In the genomic region with DNA sequence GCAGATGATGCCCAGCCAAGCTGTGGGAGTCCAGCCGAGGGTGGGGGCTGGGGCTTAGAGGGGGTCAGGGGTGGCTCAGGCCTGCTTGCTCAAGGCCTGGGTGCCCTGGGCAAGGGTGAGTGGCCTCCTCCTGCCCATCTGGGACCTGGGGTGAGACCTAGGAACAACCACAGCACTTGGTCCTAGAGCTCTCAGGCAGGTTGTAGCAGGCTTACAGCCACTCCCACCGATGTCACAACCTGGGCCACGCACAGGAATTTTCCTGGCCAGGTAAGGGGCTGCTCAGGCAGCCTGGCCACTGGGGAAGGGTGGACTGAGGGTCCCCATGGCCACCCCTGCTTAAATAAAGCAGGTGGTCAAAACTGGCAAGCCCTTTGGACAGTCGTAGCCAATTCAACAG, we compare ENCODE assay signal across 18 cellular contexts. TPM values are rescaled to one million over a fixed set of nuclear protein-coding genes. Genes with fewer than 3 reads are reported as not detected.
DNase-seq lines count a peak whose midpoint lies in the region; ATAC-seq and TF ChIP-seq lines count a peak whose summit lies in the region.
"Had no signal": no experiment of that assay in that cellular context is flagged by ENCODE, and none has a peak within 500 bp of the region (broad histone marks: within the 10 kb centered on the region; RNA-seq: fewer than 3 reads in every experiment).

No MANE protein-coding gene starts in this region.

- H3K36me3 ChIP-seq in thyroid gland, result peaks cover 9 to 13% of the 10 kb centered on the region in 2 donors

- no peak for DNase-seq in activated CD4-positive, alpha-beta T cell treated with anti-CD3 and anti-CD28 coated beads for 36 hours
- DNase-seq in activated CD4-positive, alpha-beta T cell treated with anti-CD3 and anti-CD28 coated beads, Interleukin-2, amount 50 U/mL, for 4 hours, result no peak
- DNase-seq in mesothelial cell of epicardium (ENCODE audit: low spot score in 2 of 2, unreplicated experiment in 2 of 2) (no peak), thyroid gland (peak; percentile 67 to 72), NCI-H1048 (lab: John Stamatoyannopoulos, UW) (no peak), GM13976 (ENCODE audit: low spot score) (no peak)
- DNase-seq in activated CD4-positive, alpha-beta T cell treated with anti-CD3 and anti-CD28 coated beads, Interleukin-2, amount 10 ng/mL, durations not matched to agents 7 days and 5 days, result no peak
- DNase-seq: activated CD4-positive, alpha-beta T cell treated with anti-CD3 and anti-CD28 coated beads, Interleukin-2, amount 50 U/mL, for 48 hours; anterior cingulate cortex; foreskin melanocyte; Karpas-422; left colon; NCI-H1092; NCI-H2029 treated with DMSO at 0.1 percent for 48 hours; NCI-H446; stimulated activated CD4-positive, alpha-beta T cell treated with anti-CD3 and anti-CD28 coated beads, Interleukin-15, amount 100 ng/mL, for 24 hours had no signal

- no peaks in the 10 kb centered on the region for H3K36me3 Mint-ChIP-seq in activated CD4-positive, alpha-beta T cell treated with anti-CD3 and anti-CD28 coated beads for 36 hours (ENCODE audit: low read depth)
- H3K36me3 Mint-ChIP-seq in dendritic cell treated with granulocyte-macrophage colony-stimulating factor and Interleukin-4, amounts not matched to agents 40 ng/mL and 50 ng/mL, for 4 days (ENCODE audit: low read depth), result peaks cover 25% of the 10 kb centered on the region
- no peaks in the 10 kb centered on the region for H3K36me3 Mint-ChIP-seq in mesothelial cell of epicardium
- no peaks in the 10 kb centered on the region for H3K36me3 Mint-ChIP-seq in activated CD4-positive, alpha-beta T cell treated with anti-CD3 and anti-CD28 coated beads, Interleukin-2, amount 10 ng/mL, durations not matched to agents 7 days and 5 days (ENCODE audit: low read depth)

- CTCF ChIA-PET in activated CD4-positive, alpha-beta T cell treated with anti-CD3 and anti-CD28 coated beads for 36 hours (lab: Charles Lee), result interaction anchor here (0.6 kb wide), 1 partner anchor 39 kb away, joined by 4 read pairs; no protein-coding TSS in a partner anchor
- CTCF ChIA-PET in activated CD4-positive, alpha-beta T cell treated with anti-CD3 and anti-CD28 coated beads, Interleukin-2, amount 10 ng/mL, durations not matched to agents 7 days and 5 days (lab: Charles Lee), result interaction anchor here (1.4 kb wide), 1 partner anchor 11 kb away, joined by 3 read pairs; no protein-coding TSS in a partner anchor

- H3K9me3 Mint-ChIP-seq in activated CD4-positive, alpha-beta T cell treated with anti-CD3 and anti-CD28 coated beads for 36 hours (ENCODE audit: low read depth), result no peaks in the 10 kb centered on the region
- no peaks in the 10 kb centered on the region for H3K9me3 Mint-ChIP-seq in dendritic cell treated with granulocyte-macrophage colony-stimulating factor and Interleukin-4, amounts not matched to agents 40 ng/mL and 50 ng/mL, for 4 days
- H3K9me3 Mint-ChIP-seq in mesothelial cell of epicardium, result no peaks in the 10 kb centered on the region
- no peaks in the 10 kb centered on the region for H3K9me3 Mint-ChIP-seq in activated CD4-positive, alpha-beta T cell treated with anti-CD3 and anti-CD28 coated beads, Interleukin-2, amount 10 ng/mL, durations not matched to agents 7 days and 5 days

- H3K27me3 ChIP-seq in thyroid gland, result no peaks in the 10 kb centered on the region

- intact Hi-C loops in activated CD4-positive, alpha-beta T cell treated with anti-CD3 and anti-CD28 coated beads for 36 hours (cut with DNase I, micrococcal nuclease), result no loop called here
- intact Hi-C loops in dendritic cell treated with granulocyte-macrophage colony-stimulating factor and Interleukin-4, amounts not matched to agents 40 ng/mL and 50 ng/mL, for 4 days (cut with micrococcal nuclease), result no loop called here
- intact Hi-C loops in thyroid gland (cut with DNase I), result no loop called here

- TF ChIP-seq CTCF in mesothelial cell of epicardium (IDR thresholded peaks at IDR 0.05; ENCODE audit: unreplicated experiment) (no peak), thyroid gland (IDR thresholded peaks at IDR 0.05) (no peak), GM13976 (IDR thresholded peaks at IDR 0.05; ENCODE audit: borderline replicate concordance, control extremely low read depth, extremely low read depth, insufficient read depth, missing control alignments) (no peak)

- in situ Hi-C loops in GM13976 (cut with MboI; ENCODE audit: low sequenced_read_pairs, unreplicated experiment), result no loop called here

- no peaks in the 10 kb centered on the region for H3K9me3 ChIP-seq in thyroid gland
- H3K9me3 ChIP-seq: mucosa of descending colon had no signal

- no peaks in the 10 kb centered on the region for H3K27me3 Mint-ChIP-seq in activated CD4-positive, alpha-beta T cell treated with anti-CD3 and anti-CD28 coated beads for 36 hours
- no peaks in the 10 kb centered on the region for H3K27me3 Mint-ChIP-seq in dendritic cell treated with granulocyte-macrophage colony-stimulating factor and Interleukin-4, amounts not matched to agents 40 ng/mL and 50 ng/mL, for 4 days
- no peaks in the 10 kb centered on the region for H3K27me3 Mint-ChIP-seq in mesothelial cell of epicardium (ENCODE audit: low read depth)
- no peaks in the 10 kb centered on the region for H3K27me3 Mint-ChIP-seq in activated CD4-positive, alpha-beta T cell treated with anti-CD3 and anti-CD28 coated beads, Interleukin-2, amount 10 ng/mL, durations not matched to agents 7 days and 5 days

- peak overlapping the region; percentile 97 to 99 (median 99) for H3K27ac ChIP-seq in thyroid gland

- POLR2A ChIA-PET in activated CD4-positive, alpha-beta T cell treated with anti-CD3 and anti-CD28 coated beads for 36 hours (lab: Charles Lee), result no interaction called here
- POLR2A ChIA-PET in activated CD4-positive, alpha-beta T cell treated with anti-CD3 and anti-CD28 coated beads, Interleukin-2, amount 10 ng/mL, durations not matched to agents 7 days and 5 days (lab: Charles Lee), result no interaction called here

- peak in 1 of 2 donors; percentile 36 for TF ChIP-seq POLR2A in thyroid gland (IDR thresholded peaks at IDR 0.05)

- no peak overlapping the region for H3K4me3 Mint-ChIP-seq in activated CD4-positive, alpha-beta T cell treated with anti-CD3 and anti-CD28 coated beads for 36 hours
- no peak overlapping the region for H3K4me3 Mint-ChIP-seq in dendritic cell treated with granulocyte-macrophage colony-stimulating factor and Interleukin-4, amounts not matched to agents 40 ng/mL and 50 ng/mL, for 4 days
- no peak overlapping the region for H3K4me3 Mint-ChIP-seq in mesothelial cell of epicardium
- no peak overlapping the region for H3K4me3 Mint-ChIP-seq in activated CD4-positive, alpha-beta T cell treated with anti-CD3 and anti-CD28 coated beads, Interleukin-2, amount 10 ng/mL, durations not matched to agents 7 days and 5 days

- peak overlapping the region; percentile 26 for H3K27ac Mint-ChIP-seq in activated CD4-positive, alpha-beta T cell treated with anti-CD3 and anti-CD28 coated beads for 36 hours
- peak overlapping the region; percentile 97 for H3K27ac Mint-ChIP-seq in dendritic cell treated with granulocyte-macrophage colony-stimulating factor and Interleukin-4, amounts not matched to agents 40 ng/mL and 50 ng/mL, for 4 days
- peak overlapping the region; percentile 79 for H3K27ac Mint-ChIP-seq in mesothelial cell of epicardium
- no peak overlapping the region for H3K27ac Mint-ChIP-seq in activated CD4-positive, alpha-beta T cell treated with anti-CD3 and anti-CD28 coated beads, Interleukin-2, amount 10 ng/mL, durations not matched to agents 7 days and 5 days

- peaks cover 33% of the 10 kb centered on the region for H3K4me1 Mint-ChIP-seq in activated CD4-positive, alpha-beta T cell treated with anti-CD3 and anti-CD28 coated beads for 36 hours
- H3K4me1 Mint-ChIP-seq in dendritic cell treated with granulocyte-macrophage colony-stimulating factor and Interleukin-4, amounts not matched to agents 40 ng/mL and 50 ng/mL, for 4 days (ENCODE audit: low read depth), result peaks cover 62% of the 10 kb centered on the region
- peaks cover 24% of the 10 kb centered on the region for H3K4me1 Mint-ChIP-seq in mesothelial cell of epicardium
- H3K4me1 Mint-ChIP-seq in activated CD4-positive, alpha-beta T cell treated with anti-CD3 and anti-CD28 coated beads, Interleukin-2, amount 10 ng/mL, durations not matched to agents 7 days and 5 days, result peaks cover 47% of the 10 kb centered on the region

- no peak for ATAC-seq in activated CD4-positive, alpha-beta T cell treated with anti-CD3 and anti-CD28 coated beads for 36 hours
- ATAC-seq: left colon, mucosa of descending colon had no signal

- no peak overlapping the region for H3K4me3 ChIP-seq in thyroid gland (replicated peaks in 1 of 3)
- H3K4me3 ChIP-seq: mucosa of descending colon had no signal

- H3K4me1 ChIP-seq in thyroid gland, result peaks cover 70 to 87% of the 10 kb centered on the region in 2 donors

- WGBS in thyroid gland, 2 donors, result 65 to 100% methylated on average over 1 to 2 of the region's 4 CpGs

RNA-seq across cellular contexts. Expression of a gene that starts 6.3 kb away (rescaled TPM):
- total RNA-seq in activated CD4-positive, alpha-beta T cell treated with anti-CD3 and anti-CD28 coated beads for 36 hours, result 10 to 100 TPM; 87.6 to 97.2 TPM
- 179 to 187 TPM (median 181 TPM) in 3 replicates for total RNA-seq in mesothelial cell of epicardium
- total RNA-seq in thyroid gland, result 10 to 100 TPM; 44.6 to 89.4 (median 63.0) TPM
- 100 to 1,000 TPM; 175 to 176 TPM for total RNA-seq in activated CD4-positive, alpha-beta T cell treated with anti-CD3 and anti-CD28 coated beads, Interleukin-2, amount 10 ng/mL, durations not matched to agents 7 days and 5 days

Comparison
In these comparisons a context has a peak if more than half of its experiments do, and no peak if none do; other contexts are left out.
1. DNase-seq: peak in thyroid gland (2 of 2); none in activated CD4-positive, alpha-beta T cell treated with anti-CD3 and anti-CD28 coated beads for 36 hours (single experiment), activated CD4-positive, alpha-beta T cell treated with anti-CD3 and anti-CD28 coated beads, Interleukin-2, amount 50 U/mL, for 4 hours (0 of 2), mesothelial cell of epicardium (0 of 2), NCI-H1048 (single experiment), GM13976 (single experiment) and activated CD4-positive, alpha-beta T cell treated with anti-CD3 and anti-CD28 coated beads, Interleukin-2, amount 10 ng/mL, durations not matched to agents 7 days and 5 days (single experiment).